Comparison of ENCODE assay signal across 24 cellular contexts in the genomic region with DNA sequence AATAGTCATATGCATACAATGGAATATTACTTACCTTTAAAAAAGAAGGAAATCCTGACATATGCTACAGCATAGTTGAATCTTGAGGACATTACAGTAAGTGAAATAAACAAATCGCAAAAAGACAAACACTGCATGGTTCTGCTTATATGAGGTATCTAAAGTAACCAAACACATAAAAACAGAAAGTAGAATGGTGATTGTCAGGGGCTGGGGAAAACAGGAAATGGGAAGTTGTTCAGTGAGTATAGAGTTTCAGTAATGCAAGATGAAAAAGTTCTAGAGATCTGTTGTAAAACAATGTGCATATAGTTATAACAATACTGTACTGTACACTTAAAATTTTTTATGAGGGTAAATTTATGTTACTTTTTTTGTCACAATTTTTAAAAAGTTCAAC.
A peak's percentile ranks its signal among the peaks of the same experiment; 100 is the strongest.
DNase-seq lines count a peak whose midpoint lies in the region; ATAC-seq, FAIRE-seq and TF ChIP-seq lines count a peak whose summit lies in the region.
"Had no signal": no experiment of that assay in that cellular context is flagged by ENCODE, and none has a peak within 500 bp of the region (broad histone marks: within the 10 kb centered on the region; RNA-seq: fewer than 3 reads in every experiment).

No MANE protein-coding gene starts in this region.

- no peaks in the 10 kb centered on the region for H3K4me1 ChIP-seq in left lung
- H3K4me1 ChIP-seq: BLaER1 treated with 17β-estradiol and CSF1 and Interleukin-3, amounts not matched to agents 10 nM and 100 nM; neural progenitor cell had no signal

- DNase-seq in GM12891 (ENCODE audit: insufficient read length, low spot score) (no peak), germinal center (ENCODE audit: low spot score) (no peak), left cardiac atrium (no peak), left lung (no peak)
- no peak for DNase-seq in activated CD4-positive, alpha-beta T cell treated with anti-CD3 and anti-CD28 coated beads for 1 hour
- DNase-seq: activated CD4-positive, alpha-beta memory T cell treated with anti-CD3 and anti-CD28 coated beads, Interleukin-2, amount 10 ng/mL, durations not matched to agents 7 days and 5 days; activated CD4-positive, CD25-positive, alpha-beta regulatory T cell; activated T-cell treated with anti-CD3 and anti-CD28 coated beads, Interleukin-2, amount 50 U/mL, for 1 hour; amygdala; immature natural killer cell; NCI-H1105 treated with DMSO at 0.1 percent for 48 hours; NCI-H2081; NCI-H446 treated with DMSO at 0.1 percent for 48 hours; stimulated activated naive CD4-positive, alpha-beta T cell; T1000 had no signal

- no peak for TF ChIP-seq CTCF in left lung (IDR thresholded peaks at IDR 0.05)

- no peak overlapping the region for H3K4me3 ChIP-seq in left lung
- H3K4me3 ChIP-seq: BLaER1 treated with 17β-estradiol and CSF1 and Interleukin-3, amounts not matched to agents 10 nM and 100 nM; neural progenitor cell; SK-N-MC had no signal

- no peak overlapping the region for H3K27ac ChIP-seq in left lung
- H3K27ac ChIP-seq: BLaER1 treated with 17β-estradiol and CSF1 and Interleukin-3, amounts not matched to agents 10 nM and 100 nM; neural progenitor cell; SK-N-MC had no signal

- intact Hi-C loops in left cardiac atrium (cut with DNase I) (no loop called here), left lung (cut with DNase I) (no loop called here)

- ATAC-seq in GM19043 (IDR thresholded peaks at IDR 0.05; ENCODE audit: low read depth, unreplicated experiment): peak; percentile 60
- ATAC-seq in GM21526 (IDR thresholded peaks at IDR 0.05; ENCODE audit: low FRiP score, unreplicated experiment): peak; percentile 63
- ATAC-seq in HG03159 (IDR thresholded peaks at IDR 0.05; ENCODE audit: unreplicated experiment): peak; percentile 83
- ATAC-seq in left cardiac atrium: no peak
- ATAC-seq in left lung: no peak
- ATAC-seq: HCT116, HepG2 had no signal

- H3K27me3 ChIP-seq in left lung: no peaks in the 10 kb centered on the region
- H3K27me3 ChIP-seq: BLaER1 treated with 17β-estradiol and CSF1 and Interleukin-3, amounts not matched to agents 10 nM and 100 nM; neural progenitor cell had no signal

- no peak for FAIRE-seq in GM12891 (lab: Jason Lieb, UNC)
- FAIRE-seq: HepG2, RCC 7860 had no signal

- no peaks in the 10 kb centered on the region for H3K9me3 ChIP-seq in left lung

- H3K36me3 ChIP-seq in left lung: no peaks in the 10 kb centered on the region
- H3K36me3 ChIP-seq: BLaER1 treated with 17β-estradiol and CSF1 and Interleukin-3, amounts not matched to agents 10 nM and 100 nM; neural progenitor cell had no signal

- no peak for TF ChIP-seq POLR2A in GM12891 (IDR thresholded peaks at IDR 0.05; ENCODE audit: low read depth, low read length)

TF ChIP-seq in GM12891, 5 proteins besides CTCF, POLR2A, EP300 and RAD21:
- no peak for TF ChIP-seq PAX5 (IDR thresholded peaks at IDR 0.05; ENCODE audit: insufficient read depth, low read length, severe bottlenecking)
- peak; percentile 55 for TF ChIP-seq SPI1 (IDR thresholded peaks at IDR 0.05; ENCODE audit: low read depth, low read length)

Comparison
In these comparisons a context has a peak if more than half of its experiments do, and no peak if none do; other contexts are left out.
1. ATAC-seq: peak in GM19043 (single experiment), GM21526 (single experiment) and HG03159 (single experiment); none in left cardiac atrium (0 of 2) and left lung (single experiment).